Comparison of ENCODE assay signal across 8 cellular contexts in genomic region chr10:132443605-132443997, GRCh38. TPM values are rescaled to one million over a fixed set of nuclear protein-coding genes. Genes with fewer than 3 reads are reported as not detected.
DNase-seq lines count a peak whose midpoint lies in the region; ATAC-seq, FAIRE-seq and TF ChIP-seq lines count a peak whose summit lies in the region.

No MANE protein-coding gene starts in this region.

- no peaks in the 10 kb centered on the region for H3K9me3 Mint-ChIP-seq in activated naive CD8-positive, alpha-beta T cell treated with anti-CD3 and anti-CD28 coated beads for 36 hours
- H3K9me3 Mint-ChIP-seq in natural killer cell: no peaks in the 10 kb centered on the region

- peak in 1 of 2 experiments; percentile 49; a peak in 4 of 5 replicates for TF ChIP-seq RAD21 in A549 (conservative IDR thresholded peaks at IDR 0.05 in 1 of 2, IDR thresholded peaks at IDR 0.05 in 1 of 2)

- peak overlapping the region; percentile 87 for H3K4me2 ChIP-seq in A549

- no peak overlapping the region for H3K4me3 ChIP-seq in A549
- no peak overlapping the region for H3K4me3 ChIP-seq in HEK293 (ENCODE audit: low read depth, low read length)

- H3K9me3 ChIP-seq in A549: no peaks in the 10 kb centered on the region
- no peaks in the 10 kb centered on the region for H3K9me3 ChIP-seq in HEK293 (ENCODE audit: control insufficient read depth, insufficient read depth, low read depth, low read length)

- no peak for TF ChIP-seq POLR2A in A549 (IDR thresholded peaks at IDR 0.05; ENCODE audit: low read length)

- POLR2A ChIA-PET in A549 (lab: Yijun Ruan, JAX): no interaction called here
- POLR2A ChIA-PET in HEK293 (lab: Yijun Ruan, JAX): no interaction called here

- no peaks in the 10 kb centered on the region for H3K36me3 Mint-ChIP-seq in activated naive CD8-positive, alpha-beta T cell treated with anti-CD3 and anti-CD28 coated beads for 36 hours
- no peaks in the 10 kb centered on the region for H3K36me3 Mint-ChIP-seq in natural killer cell

- H3K27ac ChIP-seq in A549 (peak overlapping the region; percentile 89 to 99), HEK293 (ENCODE audit: extremely low read depth, low read depth, low read length) (no peak overlapping the region)

- WGBS in A549 (ENCODE audit: missing lambda C conversion rate): 51% methylated on average over 9 of the region's 10 CpGs

- peaks cover 49% of the 10 kb centered on the region for H3K4me1 ChIP-seq in A549
- peaks cover 14% of the 10 kb centered on the region for H3K4me1 ChIP-seq in HEK293 (ENCODE audit: control insufficient read depth, insufficient read depth, low read length)

- H3K4me3 Mint-ChIP-seq in activated naive CD8-positive, alpha-beta T cell treated with anti-CD3 and anti-CD28 coated beads for 36 hours: no peak overlapping the region
- H3K4me3 Mint-ChIP-seq in natural killer cell: no peak overlapping the region

- peak; percentile 34; the same call in 2 of the 3 replicates for TF ChIP-seq CTCF in A549 (IDR thresholded peaks at IDR 0.05)
- TF ChIP-seq CTCF in HEK293 (tag by site-specific recombination; IDR thresholded peaks at IDR 0.05): no peak
- peak; percentile 74 for TF ChIP-seq CTCF in natural killer cell (IDR thresholded peaks at IDR 0.05)

- H3K27ac Mint-ChIP-seq in activated naive CD8-positive, alpha-beta T cell treated with anti-CD3 and anti-CD28 coated beads for 36 hours: no peak overlapping the region
- peak overlapping the region in 1 of 2 donors; percentile 94 for H3K27ac Mint-ChIP-seq in natural killer cell

- no peak for TF ChIP-seq EP300 in A549 (IDR thresholded peaks at IDR 0.05)

- intact Hi-C loops in natural killer cell (cut with micrococcal nuclease): no loop called here

- H3K27me3 Mint-ChIP-seq in activated naive CD8-positive, alpha-beta T cell treated with anti-CD3 and anti-CD28 coated beads for 36 hours: no peaks in the 10 kb centered on the region
- no peaks in the 10 kb centered on the region for H3K27me3 Mint-ChIP-seq in natural killer cell (ENCODE audit: low read depth in 2 of 2)

- DNase-seq in A549 (ENCODE audit: low read depth in 1 of 2, low spot score in 1 of 2): peak in 1 of 2 experiments; percentile 51
- peak; percentile 48 to 66 (median 58) for DNase-seq in T-helper 1 cell
- peak; percentile 80 for DNase-seq in activated naive CD8-positive, alpha-beta T cell treated with anti-CD3 and anti-CD28 coated beads for 36 hours
- DNase-seq in natural killer cell: peak; percentile 78
- DNase-seq in DMS153 treated with DMSO at 0.1 percent for 48 hours (lab: John Stamatoyannopoulos, UW; ENCODE audit: unreplicated experiment): no peak

- ATAC-seq in A549: 0 out of 6 replicates have a peak, but pooled peaks of 1 of the 2 experiments have one; percentile 31
- ATAC-seq in natural killer cell: peak; percentile 48 to 62 (median 56)
- no peak for ATAC-seq in HG03196 (IDR thresholded peaks at IDR 0.05; ENCODE audit: unreplicated experiment)
- no peak for ATAC-seq in HG02610 (IDR thresholded peaks at IDR 0.05; ENCODE audit: unreplicated experiment)

- FAIRE-seq in A549 (lab: Jason Lieb, UNC): no peak

- CTCF ChIA-PET in A549 (lab: Yijun Ruan, JAX) (interaction anchor here (0.6 to 2.1 kb wide), 10 partner anchors 9 to 94 kb away, joined by 3 to 10 read pairs (median 4); partner anchors contain the start of gene PWWP2B), HEK293 (lab: Yijun Ruan, JAX) (interaction anchor here (0.7 to 1.1 kb wide), 3 partner anchors 9 to 211 kb away, joined by 3 to 4 read pairs (median 3); no protein-coding TSS in a partner anchor)

- H3K4me1 Mint-ChIP-seq in activated naive CD8-positive, alpha-beta T cell treated with anti-CD3 and anti-CD28 coated beads for 36 hours: peaks cover 14% of the 10 kb centered on the region
- H3K4me1 Mint-ChIP-seq in natural killer cell: peaks cover 17 to 48% of the 10 kb centered on the region in 2 donors

- H3K36me3 ChIP-seq in HEK293 (ENCODE audit: control insufficient read depth in 2 of 2, insufficient read depth in 1 of 2, low read length in 2 of 2): no peaks in the 10 kb centered on the region

TF ChIP-seq in A549, 52 proteins besides CTCF, POLR2A, EP300 and RAD21:
- TF ChIP-seq MAFK (IDR thresholded peaks at IDR 0.05; ENCODE audit: partially characterized antibody) (peak; percentile 76), CHD2 (IDR thresholded peaks at IDR 0.05; ENCODE audit: low read length, partially characterized antibody) (no peak), FOSL2 (IDR thresholded peaks at IDR 0.05) (no peak), FOSL2 (CRISPR knock-in tag; IDR thresholded peaks at IDR 0.05) (peak; percentile 64), SMC3 (IDR thresholded peaks at IDR 0.05) (0 out of 3 replicates have a peak, but pooled peaks have one; percentile 18), NFE2L2 (conservative IDR thresholded peaks at IDR 0.05; ENCODE audit: low read length) (no peak)

TF ChIP-seq in HEK293, 187 proteins besides CTCF, POLR2A, EP300 and RAD21:
- TF ChIP-seq TRIM28 (IDR thresholded peaks at IDR 0.05; ENCODE audit: borderline replicate concordance, low read length): no peak
- TF ChIP-seq, protein P1, sequence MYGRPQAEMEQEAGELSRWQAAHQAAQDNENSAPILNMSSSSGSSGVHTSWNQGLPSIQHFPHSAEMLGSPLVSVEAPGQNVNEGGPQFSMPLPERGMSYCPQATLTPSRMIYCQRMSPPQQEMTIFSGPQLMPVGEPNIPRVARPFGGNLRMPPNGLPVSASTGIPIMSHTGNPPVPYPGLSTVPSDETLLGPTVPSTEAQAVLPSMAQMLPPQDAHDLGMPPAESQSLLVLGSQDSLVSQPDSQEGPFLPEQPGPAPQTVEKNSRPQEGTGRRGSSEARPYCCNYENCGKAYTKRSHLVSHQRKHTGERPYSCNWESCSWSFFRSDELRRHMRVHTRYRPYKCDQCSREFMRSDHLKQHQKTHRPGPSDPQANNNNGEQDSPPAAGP (tag by site-specific recombination; IDR thresholded peaks at IDR 0.05): 0 out of 2 replicates have a peak, but pooled peaks have one; percentile 12

RNA-seq across cellular contexts. Expression of gene PWWP2B, which starts 46.6 kb away (rescaled TPM):
- polyA plus RNA-seq in A549 (2011; rRNA removed) (2.0 and 2.8 TPM in 2 replicates), A549 (2017; fragmentation: RNase III; extraction: RNeasy Plus Mini Kit Qiagen cat#74134 plus additional on column Dnase treatment) (6.6 to 7.3 TPM (median 7.0 TPM) in 3 replicates)
- polyA plus RNA-seq in A549 (2012; cell fraction: cytosol; rRNA removed): 5.0 and 8.0 TPM in 2 replicates
- 8.3 and 12.2 TPM in 2 replicates for polyA plus RNA-seq in A549 (2012; cell fraction: nucleus; rRNA removed)
- 2.1 and 2.5 TPM in 2 replicates for polyA minus RNA-seq in A549 (2011; rRNA and poly(A)+ RNA removed)
- total RNA-seq in activated naive CD8-positive, alpha-beta T cell treated with anti-CD3 and anti-CD28 coated beads for 36 hours: 1 to 10 TPM; 2.9 to 3.1 TPM
- 10 to 100 TPM; 23.7 to 29.5 (median 24.4) TPM for total RNA-seq in natural killer cell

Comparison
In these comparisons a context has a peak if more than half of its experiments do, and no peak if none do; other contexts are left out.
1. ATAC-seq: peak in natural killer cell (3 of 3); none in HG03196 (single experiment) and HG02610 (single experiment).
2. RNA of gene PWWP2B, which starts 46.6 kb away (total RNA-seq): 23.7 to 29.5 TPM in natural killer cell; 2.9 to 3.1 TPM in activated naive CD8-positive, alpha-beta T cell treated with anti-CD3 and anti-CD28 coated beads for 36 hours; every median in the first group is over 4 times any median in the second.
3. Of the 5 proteins assayed by ChIP-seq in both HEK293 and A549: peak only in HEK293: none; only in A549: CTCF; in both: none; in neither: 4.